ENCODE assay signal across 8 cellular contexts in genomic region chr9:129885670-129886106, GRCh38. TPM values are rescaled to one million over a fixed set of nuclear protein-coding genes. Genes with fewer than 3 reads are reported as not detected.
DNase-seq lines count a peak whose midpoint lies in the region; FAIRE-seq and TF ChIP-seq lines count a peak whose summit lies in the region.

No MANE protein-coding gene starts in this region.

- H3K79me2 ChIP-seq in hepatocyte, result no peaks in the 10 kb centered on the region

- H3K4me3 ChIP-seq in ascending aorta, result peak overlapping the region; percentile 29 to 55
- H3K4me3 ChIP-seq in hepatocyte, result no peak overlapping the region
- H3K4me3 ChIP-seq in vagina, result peak overlapping the region; percentile 41 to 46

- TF ChIP-seq CTCF in D721Med (IDR thresholded peaks at IDR 0.05; ENCODE audit: insufficient read depth, missing control alignments) (peak; percentile 78), ascending aorta (IDR thresholded peaks at IDR 0.05) (peak; percentile 95 to 99 (median 96)), hepatocyte (IDR thresholded peaks at IDR 0.05; ENCODE audit: poor library complexity) (peak; percentile 96), vagina (IDR thresholded peaks at IDR 0.05) (peak; percentile 92 to 98 (median 95))

- H3K27ac ChIP-seq in ascending aorta (peak overlapping the region; percentile 79 to 83), hepatocyte (peak overlapping the region; percentile 85), vagina (peak overlapping the region; percentile 85)

- no peaks in the 10 kb centered on the region for H4K20me1 ChIP-seq in hepatocyte (ENCODE audit: insufficient read depth, poor library complexity, severe bottlenecking)

- WGBS in hepatocyte (ENCODE audit: low lambda C conversion rate, missing lambda C conversion rate), result 3% methylated on average over 24 of the region's 27 CpGs

- FAIRE-seq in D721Med (lab: Jason Lieb, UNC), result no peak

- peak; percentile 65 for DNase-seq in D721Med (ENCODE audit: insufficient read length, low spot score)
- DNase-seq in GOT3 (lab: John Stamatoyannopoulos, UW), result peak; percentile 68
- DNase-seq in NCI-H1048 (lab: John Stamatoyannopoulos, UW), result peak; percentile 30
- DNase-seq in T-helper 9 cell, result peak; percentile 81
- peak; percentile 81 to 97 for DNase-seq in ascending aorta (ENCODE audit: low spot score in 2 of 2)
- peak; percentile 95 for DNase-seq in hepatocyte (ENCODE audit: low spot score)
- peak; percentile 89 for DNase-seq in retina
- peak in 1 of 2 donors; percentile 94 for DNase-seq in vagina (ENCODE audit: extremely low spot score in 2 of 2)

- H3K9me3 ChIP-seq in ascending aorta (no peaks in the 10 kb centered on the region), hepatocyte (ENCODE audit: low read depth) (no peaks in the 10 kb centered on the region), vagina (no peaks in the 10 kb centered on the region)

- H3K36me3 ChIP-seq in ascending aorta (peaks cover 24 to 27% of the 10 kb centered on the region in 2 donors), hepatocyte (replicated peaks; ENCODE audit: insufficient read depth, low read depth) (no peaks in the 10 kb centered on the region), vagina (peaks cover 0 to 4% of the 10 kb centered on the region in 2 donors)

- H3K27me3 ChIP-seq in ascending aorta (no peaks in the 10 kb centered on the region), hepatocyte (no peaks in the 10 kb centered on the region), vagina (no peaks in the 10 kb centered on the region)

- intact Hi-C loops in ascending aorta (cut with DNase I) (loop anchor here (1.0 to 5.0 kb wide), 4 partner anchors 52 to 214 kb away; partner anchors contain the start of gene FNBP1), vagina (cut with DNase I) (loop anchor here (1.0 to 10.0 kb wide), 3 partner anchors 158 to 469 kb away; partner anchors contain the start of gene FNBP1)

- peak overlapping the region; percentile 80 for H3K4me2 ChIP-seq in hepatocyte

- peaks cover 11 to 22% of the 10 kb centered on the region in 2 donors for H3K4me1 ChIP-seq in ascending aorta
- H3K4me1 ChIP-seq in hepatocyte (ENCODE audit: insufficient read depth), result peaks cover 25% of the 10 kb centered on the region
- H3K4me1 ChIP-seq in vagina, result peaks cover 31% of the 10 kb centered on the region

- peak in 1 of 2 donors; percentile 32 for TF ChIP-seq POLR2A in vagina (IDR thresholded peaks at IDR 0.05)

- H2AFZ ChIP-seq in hepatocyte, result peak overlapping the region; percentile 83

- H3K9me2 ChIP-seq in hepatocyte (replicated peaks; ENCODE audit: insufficient read depth), result no peaks in the 10 kb centered on the region

RNA-seq across cellular contexts. Expression of gene USP20, which starts 50.4 kb away (rescaled TPM):
- total RNA-seq in ascending aorta (34.0 TPM), hepatocyte (10.6 and 11.2 TPM in 2 replicates), vagina (29.5 TPM)
- polyA plus RNA-seq in hepatocyte, result 25.3 and 29.0 TPM in 2 replicates

RNA-seq across cellular contexts. Expression of gene C9orf78, which starts 50.6 kb away (rescaled TPM):
- total RNA-seq in ascending aorta, result 19.2 TPM
- 43.8 and 48.3 TPM in 2 replicates for total RNA-seq in hepatocyte
- polyA plus RNA-seq in hepatocyte, result 47.9 and 48.6 TPM in 2 replicates
- 36.6 TPM for total RNA-seq in vagina
